In genomic region chr3:39809181-39809994, GRCh38 we compare ENCODE assay signal across 9 cellular contexts. TPM values are rescaled to one million over a fixed set of nuclear protein-coding genes. Genes with fewer than 3 reads are reported as not detected.
DNase-seq lines count a peak whose midpoint lies in the region; ATAC-seq, FAIRE-seq and TF ChIP-seq lines count a peak whose summit lies in the region.
"Had no signal": no experiment of that assay in that cellular context is flagged by ENCODE, and none has a peak within 500 bp of the region (broad histone marks: within the 10 kb centered on the region; RNA-seq: fewer than 3 reads in every experiment).

Gene MYRIP (plus strand): TSS chr3:39809609. CDS start chr3:39900817, 91,208 bp downstream.

- H3K4me1 ChIP-seq in CD8-positive, alpha-beta T cell (ENCODE audit: insufficient read depth, low read length): no peaks in the 10 kb centered on the region
- H3K4me1 ChIP-seq in kidney (ENCODE audit: control insufficient read depth in 1 of 2, insufficient read depth in 1 of 2, low read depth in 1 of 2, low read length in 2 of 2): peaks cover 0 to 9% of the 10 kb centered on the region in 2 donors
- peaks cover 0 to 2% of the 10 kb centered on the region in 2 donors for H3K4me1 ChIP-seq in small intestine (ENCODE audit: control insufficient read depth in 2 of 2, insufficient read depth in 1 of 2, low read depth in 1 of 2, low read length in 1 of 2)

- FAIRE-seq in kidney (lab: Jason Lieb, UNC) (no peak), small intestine (lab: Jason Lieb, UNC) (no peak)

- no peaks in the 10 kb centered on the region for H3K36me3 ChIP-seq in CD8-positive, alpha-beta T cell (ENCODE audit: insufficient read depth, low read length)
- H3K36me3 ChIP-seq in kidney (ENCODE audit: control insufficient read depth in 1 of 2, insufficient read depth in 2 of 2, low read length in 2 of 2) (no peaks in the 10 kb centered on the region), small intestine (ENCODE audit: control insufficient read depth in 2 of 2, insufficient read depth in 2 of 2, low read length in 2 of 2) (no peaks in the 10 kb centered on the region)

- peak within 1 kb of the TSS; percentile 62 for H3K4me3 Mint-ChIP-seq in CD8-positive, alpha-beta T cell
- peak within 1 kb of the TSS; percentile 69 for H3K4me3 Mint-ChIP-seq in MCF 10A (ENCODE audit: unreplicated experiment)

- H3K9ac ChIP-seq in kidney (ENCODE audit: low read length in 2 of 2): peak within 1 kb of the TSS; percentile 17 to 18

- ATAC-seq in CD8-positive, alpha-beta T cell: no peak
- ATAC-seq in GM19043 (IDR thresholded peaks at IDR 0.05; ENCODE audit: low read depth, unreplicated experiment): peak; percentile 62
- peak; percentile 72 for ATAC-seq in HG03196 (IDR thresholded peaks at IDR 0.05; ENCODE audit: unreplicated experiment)
- no peak for ATAC-seq in HG03469 (IDR thresholded peaks at IDR 0.05; ENCODE audit: unreplicated experiment)

- CTCF ChIA-PET in CD8-positive, alpha-beta T cell (lab: Charles Lee): no interaction called here
- CTCF ChIA-PET in MCF 10A (lab: Yijun Ruan, JAX): interaction anchor here (0.7 kb wide), 1 partner anchor 102 kb away, joined by 3 read pairs; no protein-coding TSS in a partner anchor

- H3K27me3 ChIP-seq in CD8-positive, alpha-beta T cell (ENCODE audit: insufficient read depth, low read length): peaks cover 10% of the 10 kb centered on the region
- peaks cover 3 to 30% of the 10 kb centered on the region in 2 donors for H3K27me3 ChIP-seq in small intestine (ENCODE audit: control insufficient read depth in 2 of 2, insufficient read depth in 2 of 2, low read length in 2 of 2)

- 1 to 3% (median 1%) methylated on average over 48 to 103 of the region's 103 CpGs for WGBS in small intestine, 3 donors

- H3K9me3 ChIP-seq in CD8-positive, alpha-beta T cell (ENCODE audit: low read length): no peaks in the 10 kb centered on the region
- H3K9me3 ChIP-seq in kidney (ENCODE audit: control insufficient read depth in 1 of 2, low read length in 2 of 2) (no peaks in the 10 kb centered on the region), small intestine (ENCODE audit: control insufficient read depth, low read depth) (no peaks in the 10 kb centered on the region)

- no peak within 1 kb of the TSS for H3K27ac Mint-ChIP-seq in CD8-positive, alpha-beta T cell
- H3K27ac Mint-ChIP-seq in MCF 10A (ENCODE audit: low read depth, unreplicated experiment): no peak within 1 kb of the TSS

- BruUV-seq in MCF 10A (replicated peaks; lab: Mats Ljungman, UMichigan): no TSS peak

- H3K4me1 Mint-ChIP-seq in CD8-positive, alpha-beta T cell (ENCODE audit: low read depth): peaks cover 19% of the 10 kb centered on the region
- peaks cover 11% of the 10 kb centered on the region for H3K4me1 Mint-ChIP-seq in MCF 10A (ENCODE audit: insufficient read depth, unreplicated experiment)

- DNase-seq in CD8-positive, alpha-beta T cell: no peak
- DNase-seq in NCI-H69 (lab: John Stamatoyannopoulos, UW) (peak; percentile 94), MCF 10A (ENCODE audit: unreplicated experiment) (peak; percentile 36), kidney (peak; percentile 87), small intestine (peak; percentile 67)

- intact Hi-C loops in CD8-positive, alpha-beta T cell (cut with DNase I, micrococcal nuclease): no loop called here
- intact Hi-C loops in MCF 10A (cut with micrococcal nuclease): loop anchor here (5.0 kb wide), 1 partner anchor 267 kb away; no protein-coding TSS in a partner anchor
- intact Hi-C loops in kidney (cut with DNase I): no loop called here

- POLR2A ChIA-PET in CD8-positive, alpha-beta T cell (lab: Charles Lee): no interaction called here
- POLR2A ChIA-PET in MCF 10A (lab: Yijun Ruan, JAX): no interaction called here

- no peaks in the 10 kb centered on the region for H3K36me3 Mint-ChIP-seq in CD8-positive, alpha-beta T cell
- peaks cover 4% of the 10 kb centered on the region for H3K36me3 Mint-ChIP-seq in MCF 10A (ENCODE audit: insufficient read depth, unreplicated experiment)

- H3K27ac ChIP-seq in CD8-positive, alpha-beta T cell (ENCODE audit: low read depth, low read length): no peak within 1 kb of the TSS
- no peak within 1 kb of the TSS for H3K27ac ChIP-seq in kidney (ENCODE audit: low read depth in 2 of 2, low read length in 2 of 2)
- H3K27ac ChIP-seq in small intestine (ENCODE audit: low read depth in 1 of 2, low read length in 1 of 2): no peak within 1 kb of the TSS

- peaks cover 55% of the 10 kb centered on the region for H3K27me3 Mint-ChIP-seq in CD8-positive, alpha-beta T cell (ENCODE audit: low read depth)
- H3K27me3 Mint-ChIP-seq in MCF 10A (ENCODE audit: insufficient read depth, unreplicated experiment): peaks cover 24% of the 10 kb centered on the region

- TF ChIP-seq CTCF in CD8-positive, alpha-beta T cell (IDR thresholded peaks at IDR 0.05): no peak
- TF ChIP-seq CTCF in MCF 10A (IDR thresholded peaks at IDR 0.05; ENCODE audit: unreplicated experiment) (no peak), kidney (IDR thresholded peaks at IDR 0.05; ENCODE audit: borderline replicate concordance, extremely low read depth, insufficient read depth) (no peak)

- no peaks in the 10 kb centered on the region for H3K9me3 Mint-ChIP-seq in CD8-positive, alpha-beta T cell
- peaks cover under 1% of the 10 kb centered on the region for H3K9me3 Mint-ChIP-seq in MCF 10A (ENCODE audit: unreplicated experiment)

- no peak within 1 kb of the TSS for H3K4me3 ChIP-seq in CD8-positive, alpha-beta T cell (ENCODE audit: low read depth, low read length)
- H3K4me3 ChIP-seq in kidney (ENCODE audit: low read length in 2 of 2) (peak within 1 kb of the TSS; percentile 44 to 59), small intestine (ENCODE audit: low read depth in 1 of 2, low read length in 2 of 2) (peak within 1 kb of the TSS; percentile 18 to 50)

RNA-seq across cellular contexts. Expression of gene MYRIP, which starts in this region (rescaled TPM):
- total RNA-seq in CD8-positive, alpha-beta T cell: not detected
- total RNA-seq in MCF 10A (2022) (0.10 and 0.19 TPM in 2 replicates), kidney (6.6 TPM)
- polyA plus RNA-seq in kidney (ENCODE audit: insufficient read depth, low read depth, low replicate concordance) (0.92 TPM), small intestine (1 to 10 TPM in 1 of 3 donors, under 1 TPM in 2; 0.81 to 4.5 (median 0.89) TPM)
- total RNA-seq: T-helper 1 cell treated with Interleukin-12 subunit alpha and Interleukin-12 subunit beta and Interleukin-4 antibody, amounts not matched to agents 30 ng/mL and 1 ng/mL, for 36 hours had no signal

Comparison
In these comparisons a context has a peak if more than half of its experiments do, and no peak if none do; other contexts are left out.
1. Peak in DNase-seq in MCF 10A; RNA of the gene not detected or under 1 TPM.
2. ATAC-seq: peak in GM19043 (single experiment) and HG03196 (single experiment); none in CD8-positive, alpha-beta T cell (single experiment) and HG03469 (single experiment).
3. DNase-seq: peak in NCI-H69 (single experiment), kidney (single experiment) and small intestine (single experiment); none in CD8-positive, alpha-beta T cell (0 of 7).